ENCODE assay signal across 20 cellular contexts in the genomic region with DNA sequence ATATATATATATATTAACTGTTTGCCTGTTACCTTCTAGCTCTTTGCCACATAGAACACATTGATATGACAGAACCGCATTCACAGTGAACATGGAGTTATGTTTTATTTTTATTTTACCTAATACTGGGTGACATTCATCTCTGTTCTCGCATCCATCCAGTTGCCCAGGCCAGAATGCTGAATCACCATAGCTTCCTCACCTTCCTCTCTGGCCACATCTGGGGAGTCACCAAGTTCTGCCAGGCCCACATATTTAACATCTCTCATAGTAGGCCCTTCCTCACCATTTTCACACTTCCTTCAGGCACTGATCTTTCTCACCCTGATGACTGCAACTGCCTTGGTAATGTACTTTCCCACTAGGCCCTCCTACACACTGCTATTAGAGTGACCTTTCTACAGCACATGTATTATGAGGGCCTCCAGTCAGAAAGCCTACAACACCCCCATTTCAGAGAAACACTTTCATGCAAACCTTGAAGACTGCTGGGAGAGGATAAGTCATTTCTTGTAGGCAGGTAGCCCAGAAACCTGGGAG.
DNase-seq lines count a peak whose midpoint lies in the region; ATAC-seq lines count a peak whose summit lies in the region.
"Had no signal": no experiment of that assay in that cellular context is flagged by ENCODE, and none has a peak within 500 bp of the region (broad histone marks: within the 10 kb centered on the region; RNA-seq: fewer than 3 reads in every experiment).

No MANE protein-coding gene starts in this region.

- no peak overlapping the region for H3K4me3 Mint-ChIP-seq in activated naive CD8-positive, alpha-beta T cell treated with anti-CD3 and anti-CD28 coated beads, Interleukin-2, amount 50 U/mL, for 24 hours
- no peak overlapping the region for H3K4me3 Mint-ChIP-seq in activated naive CD8-positive, alpha-beta T cell treated with anti-CD3 and anti-CD28 coated beads for 36 hours
- H3K4me3 Mint-ChIP-seq: CD8-positive, alpha-beta T cell had no signal

- H2BK5ac ChIP-seq in mesenchymal stem cell (ENCODE audit: low read depth, low read length, poor library complexity, severe bottlenecking): no peak overlapping the region

- H3K4me1 ChIP-seq in mesenchymal stem cell (ENCODE audit: control insufficient read depth, insufficient read depth, low read depth, low read length): no peaks in the 10 kb centered on the region

- H3K4ac ChIP-seq in mesenchymal stem cell (ENCODE audit: low read depth in 1 of 2, low read length in 2 of 2): no peak overlapping the region

- no peak overlapping the region for H3K14ac ChIP-seq in mesenchymal stem cell (ENCODE audit: low read length in 2 of 2)

- H3K27ac Mint-ChIP-seq in activated naive CD8-positive, alpha-beta T cell treated with anti-CD3 and anti-CD28 coated beads, Interleukin-2, amount 50 U/mL, for 24 hours: no peak overlapping the region
- no peak overlapping the region for H3K27ac Mint-ChIP-seq in activated naive CD8-positive, alpha-beta T cell treated with anti-CD3 and anti-CD28 coated beads for 36 hours
- H3K27ac Mint-ChIP-seq: CD8-positive, alpha-beta T cell had no signal

- no peaks in the 10 kb centered on the region for H3K9me3 Mint-ChIP-seq in activated naive CD8-positive, alpha-beta T cell treated with anti-CD3 and anti-CD28 coated beads, Interleukin-2, amount 50 U/mL, for 24 hours
- H3K9me3 Mint-ChIP-seq in activated naive CD8-positive, alpha-beta T cell treated with anti-CD3 and anti-CD28 coated beads for 36 hours: no peaks in the 10 kb centered on the region
- H3K9me3 Mint-ChIP-seq: CD8-positive, alpha-beta T cell had no signal

- peak overlapping the region; percentile 82 for H2AK5ac ChIP-seq in mesenchymal stem cell (ENCODE audit: low read length, severe bottlenecking)

- peak; percentile 68 for ATAC-seq in activated naive CD8-positive, alpha-beta T cell treated with anti-CD3 and anti-CD28 coated beads, Interleukin-2, amount 50 U/mL, for 24 hours
- ATAC-seq in HG02870 (IDR thresholded peaks at IDR 0.05; ENCODE audit: unreplicated experiment): peak; percentile 53
- ATAC-seq: CD8-positive, alpha-beta T cell; GM12878; PC-3 had no signal

- no peak overlapping the region for H4K8ac ChIP-seq in mesenchymal stem cell (ENCODE audit: low read length)

- no peak overlapping the region for H4K91ac ChIP-seq in mesenchymal stem cell (ENCODE audit: low read length)

- H3K27me3 Mint-ChIP-seq in activated naive CD8-positive, alpha-beta T cell treated with anti-CD3 and anti-CD28 coated beads, Interleukin-2, amount 50 U/mL, for 24 hours: no peaks in the 10 kb centered on the region
- no peaks in the 10 kb centered on the region for H3K27me3 Mint-ChIP-seq in activated naive CD8-positive, alpha-beta T cell treated with anti-CD3 and anti-CD28 coated beads for 36 hours

- H2AFZ ChIP-seq in mesenchymal stem cell (ENCODE audit: low read depth, low read length): no peak overlapping the region
- H2AFZ ChIP-seq: GM23248 had no signal

- no peak overlapping the region for H2BK15ac ChIP-seq in mesenchymal stem cell (ENCODE audit: low read depth, poor library complexity, severe bottlenecking)

- H3K36me3 Mint-ChIP-seq in activated naive CD8-positive, alpha-beta T cell treated with anti-CD3 and anti-CD28 coated beads, Interleukin-2, amount 50 U/mL, for 24 hours (ENCODE audit: low read depth): no peaks in the 10 kb centered on the region
- no peaks in the 10 kb centered on the region for H3K36me3 Mint-ChIP-seq in activated naive CD8-positive, alpha-beta T cell treated with anti-CD3 and anti-CD28 coated beads for 36 hours
- H3K36me3 Mint-ChIP-seq: CD8-positive, alpha-beta T cell had no signal

- no peak overlapping the region for H3K9ac ChIP-seq in mesenchymal stem cell (ENCODE audit: low read length)
- H3K9ac ChIP-seq: GM23248 had no signal

- no peak for DNase-seq in activated naive CD8-positive, alpha-beta T cell treated with anti-CD3 and anti-CD28 coated beads, Interleukin-2, amount 50 U/mL, for 24 hours
- no peak for DNase-seq in activated naive CD8-positive, alpha-beta T cell treated with anti-CD3 and anti-CD28 coated beads for 36 hours
- no peak for DNase-seq in mesenchymal stem cell
- DNase-seq in hepatic stellate cell (ENCODE audit: low spot score): no peak
- DNase-seq in NCI-H2029 treated with DMSO at 0.1 percent for 48 hours (lab: John Stamatoyannopoulos, UW): no peak
- DNase-seq in nucleus accumbens (lab: John Stamatoyannopoulos, UW): no peak
- no peak for DNase-seq in kidney glomerular epithelial cell (lab: John Stamatoyannopoulos, UW)
- DNase-seq: CD8-positive, alpha-beta T cell; DMS79 treated with DMSO at 0.1 percent for 48 hours; GM23248; NCI-H187; NCI-H2171; NCI-H446 treated with DMSO at 0.1 percent for 48 hours; NCI-H774; PC-3; SJCRH30 had no signal

- no peaks in the 10 kb centered on the region for H3K9me3 ChIP-seq in mesenchymal stem cell (ENCODE audit: control insufficient read depth, low read length)
- H3K9me3 ChIP-seq: SJCRH30 had no signal

- H3K27me3 ChIP-seq in mesenchymal stem cell (ENCODE audit: control insufficient read depth in 1 of 2, insufficient read depth in 1 of 2, low read length in 2 of 2): peaks cover 0 to 22% of the 10 kb centered on the region in 2 experiments
- H3K27me3 ChIP-seq: SJCRH30 had no signal

- H2BK120ac ChIP-seq in mesenchymal stem cell (ENCODE audit: low read depth, low read length): no peak overlapping the region

- H3K23ac ChIP-seq in mesenchymal stem cell (ENCODE audit: low read length in 2 of 2): no peak overlapping the region

- no peaks in the 10 kb centered on the region for H3K79me1 ChIP-seq in mesenchymal stem cell (replicated peaks; ENCODE audit: low read length, poor library complexity, severe bottlenecking)

- H2BK12ac ChIP-seq in mesenchymal stem cell (ENCODE audit: low read length in 2 of 2): no peak overlapping the region

- H3K4me1 Mint-ChIP-seq in activated naive CD8-positive, alpha-beta T cell treated with anti-CD3 and anti-CD28 coated beads, Interleukin-2, amount 50 U/mL, for 24 hours: peaks cover 3% of the 10 kb centered on the region
- H3K4me1 Mint-ChIP-seq in activated naive CD8-positive, alpha-beta T cell treated with anti-CD3 and anti-CD28 coated beads for 36 hours: peaks cover 2% of the 10 kb centered on the region

- no peak overlapping the region for H3K4me3 ChIP-seq in mesenchymal stem cell (ENCODE audit: insufficient read depth in 1 of 2, low read depth in 1 of 2, low read length in 2 of 2)
- H3K4me3 ChIP-seq: GM12878, GM23248, SJCRH30 had no signal

- no peak overlapping the region for H3K27ac ChIP-seq in mesenchymal stem cell (ENCODE audit: low read length, poor library complexity, severe bottlenecking)
- H3K27ac ChIP-seq: GM23248, HL-60, RWPE1, SJCRH30 had no signal

- 95% methylated on average over 1 of the region's 2 CpGs for WGBS in mesenchymal stem cell

- no peak overlapping the region for H3K4me2 ChIP-seq in mesenchymal stem cell (ENCODE audit: low read length, poor library complexity, severe bottlenecking)

- no peaks in the 10 kb centered on the region for H3K36me3 ChIP-seq in mesenchymal stem cell (ENCODE audit: control insufficient read depth in 1 of 2, insufficient read depth in 2 of 2, low read depth in 1 of 2, low read length in 2 of 2)
- H3K36me3 ChIP-seq: SJCRH30 had no signal

- no peak overlapping the region for H3K18ac ChIP-seq in mesenchymal stem cell (ENCODE audit: low read depth in 1 of 2, low read length in 2 of 2)
